ENCODE assay signal across 1 cellular context in genomic region chr1:198679535-198680173, GRCh38.
TF ChIP-seq lines count a peak whose summit lies in the region.

No MANE protein-coding gene starts in this region.

TF ChIP-seq in H1, 55 proteins besides CTCF, POLR2A, EP300 and RAD21 (continued from another document):
- TF ChIP-seq CREB1 (IDR thresholded peaks at IDR 0.05) (no peak), EZH2 (IDR thresholded peaks at IDR 0.05; ENCODE audit: low read depth, low read length, severe bottlenecking) (no peak), CHD7 (IDR thresholded peaks at IDR 0.05; ENCODE audit: insufficient replicate concordance, low read length) (no peak), SP1 (IDR thresholded peaks at IDR 0.05; ENCODE audit: low read depth, low read length) (no peak), RBBP5 (IDR thresholded peaks at IDR 0.05; ENCODE audit: borderline replicate concordance, low read depth, low read length) (no peak)
TF ChIP-seq in H1: peak in this region for 0.
